ENCODE assay signal across 20 cellular contexts in genomic region chr2:61416871-61417645, GRCh38. TPM values are rescaled to one million over a fixed set of nuclear protein-coding genes. Genes with fewer than 3 reads are reported as not detected.
DNase-seq lines count a peak whose midpoint lies in the region; ATAC-seq, FAIRE-seq and TF ChIP-seq lines count a peak whose summit lies in the region.
"Had no signal": no experiment of that assay in that cellular context is flagged by ENCODE, and none has a peak within 500 bp of the region (broad histone marks: within the 10 kb centered on the region; RNA-seq: fewer than 3 reads in every experiment).

No MANE protein-coding gene starts in this region.

- no peak overlapping the region for H2AFZ ChIP-seq in HepG2 (ENCODE audit: low read length)
- H2AFZ ChIP-seq: GM23338 had no signal

- H4K20me1 ChIP-seq in HepG2 (ENCODE audit: insufficient read depth, low read length): peaks cover 17% of the 10 kb centered on the region

- H3K9ac ChIP-seq in HepG2 (ENCODE audit: insufficient read depth, low read depth, low read length): no peak overlapping the region
- H3K9ac ChIP-seq: BLaER1 had no signal

- peaks cover 2% of the 10 kb centered on the region for H3K36me3 Mint-ChIP-seq in chondrocyte (ENCODE audit: low read depth)
- H3K36me3 Mint-ChIP-seq: CD4-positive, CD25-positive, alpha-beta regulatory T cell had no signal

- H3K36me3 ChIP-seq in HepG2 (replicated peaks in 1 of 2; ENCODE audit: control insufficient read depth in 1 of 2, insufficient read depth in 2 of 2, low read length in 2 of 2) (peaks cover 10 to 26% of the 10 kb centered on the region in 2 experiments), right lobe of liver (no peaks in the 10 kb centered on the region)
- H3K36me3 ChIP-seq: HAP-1 had no signal

- in situ Hi-C loops in HepG2 (cut with HindIII; ENCODE audit: extremely low pct_ligation_motif_present, low pct_unique_long_range_greater_than_20kb): no loop called here

- H3K9me3 Mint-ChIP-seq in chondrocyte (ENCODE audit: low read depth): no peaks in the 10 kb centered on the region
- H3K9me3 Mint-ChIP-seq: CD8-positive, alpha-beta T cell; GM23338; HFFc6 had no signal

- no peak overlapping the region for H3K4me2 ChIP-seq in HepG2 (ENCODE audit: low read depth, low read length)
- H3K4me2 ChIP-seq: BLaER1, GM23338 had no signal

- TF ChIP-seq EP300 in HepG2 (IDR thresholded peaks at IDR 0.05; ENCODE audit: low read depth in 2 of 2, low read length in 2 of 2): no peak
- no peak for TF ChIP-seq EP300 in HepG2 (CRISPR knock-in tag; IDR thresholded peaks at IDR 0.05; ENCODE audit: borderline replicate concordance)

- peak overlapping the region; percentile 66 for H3K27ac Mint-ChIP-seq in chondrocyte (ENCODE audit: unreplicated experiment)
- H3K27ac Mint-ChIP-seq: B cell; CD4-positive, CD25-positive, alpha-beta regulatory T cell; CD8-positive, alpha-beta T cell; GM23338; HFFc6 had no signal

- H3K4me3 ChIP-seq in HepG2 (replicated peaks in 1 of 3; ENCODE audit: insufficient read depth in 1 of 3, low read depth in 2 of 3, low read length in 3 of 3): no peak overlapping the region
- H3K4me3 ChIP-seq in right lobe of liver: no peak overlapping the region
- H3K4me3 ChIP-seq: BLaER1, GM12878, GM23338, HAP-1 had no signal

- H3K79me2 ChIP-seq in HepG2 (ENCODE audit: insufficient read depth, low read length): peaks cover 57% of the 10 kb centered on the region

- H3K27ac ChIP-seq in HepG2 (ENCODE audit: extremely low read length, insufficient read depth, low read length) (no peak overlapping the region), right lobe of liver (no peak overlapping the region)
- H3K27ac ChIP-seq: BLaER1, C4-2B had no signal

- BruUV-seq in HepG2 (replicated peaks; lab: Mats Ljungman, UMichigan): no TSS peak

- no peaks in the 10 kb centered on the region for H3K27me3 Mint-ChIP-seq in chondrocyte (ENCODE audit: low read depth)
- H3K27me3 Mint-ChIP-seq: B cell; CD4-positive, CD25-positive, alpha-beta regulatory T cell had no signal

- WGBS in HepG2 (ENCODE audit: low lambda C conversion rate): over 99% methylated on average over 9 of the region's 9 CpGs
- 98% methylated on average over 8 of the region's 9 CpGs for WGBS in right lobe of liver (ENCODE audit: insufficient coverage, low coverage, low lambda C conversion rate, missing lambda C conversion rate)

- no peak for FAIRE-seq in HepG2 (lab: Jason Lieb, UNC)
- peak; percentile 9 for FAIRE-seq in GM12891 (lab: Jason Lieb, UNC)
- FAIRE-seq: GM12878, GM18507 had no signal

- no peak for TF ChIP-seq RAD21 in HepG2 (CRISPR knock-in tag; IDR thresholded peaks at IDR 0.05)

- no peak for ATAC-seq in HepG2
- no peak for ATAC-seq in right lobe of liver
- ATAC-seq in GM19351 (IDR thresholded peaks at IDR 0.05; ENCODE audit: unreplicated experiment): no peak
- ATAC-seq: CD8-positive, alpha-beta T cell; GM12878; GM23338 had no signal

- peaks cover 24% of the 10 kb centered on the region for H3K4me1 ChIP-seq in HepG2 (ENCODE audit: insufficient read depth, low read length)
- H3K4me1 ChIP-seq in right lobe of liver: peaks cover 0 to 22% (median 6%) of the 10 kb centered on the region in 4 donors
- H3K4me1 ChIP-seq: Caco-2, HAP-1 had no signal

- TF ChIP-seq CTCF in HepG2 (CRISPR knock-in tag; IDR thresholded peaks at IDR 0.05) (no peak), right lobe of liver (IDR thresholded peaks at IDR 0.05) (no peak), chondrocyte (IDR thresholded peaks at IDR 0.05) (no peak)

- H3K9me3 ChIP-seq in HepG2 (ENCODE audit: low read length) (no peaks in the 10 kb centered on the region), right lobe of liver (no peaks in the 10 kb centered on the region)
- H3K9me3 ChIP-seq: BLaER1, Caco-2, HAP-1 had no signal

- intact Hi-C loops in HepG2 (cut with micrococcal nuclease; ENCODE audit: unreplicated experiment) (no loop called here), right lobe of liver (cut with DNase I) (no loop called here)

- TF ChIP-seq POLR2A in HepG2 (IDR thresholded peaks at IDR 0.05; ENCODE audit: insufficient read depth in 1 of 2, low read depth in 2 of 2, low read length in 2 of 2) (no peak), right lobe of liver (IDR thresholded peaks at IDR 0.05) (no peak), GM12891 (IDR thresholded peaks at IDR 0.05; ENCODE audit: low read depth, low read length) (no peak)

- H3K27me3 ChIP-seq in HepG2 (ENCODE audit: control insufficient read depth in 1 of 2, insufficient read depth in 2 of 2, low read length in 2 of 2): no peaks in the 10 kb centered on the region
- H3K27me3 ChIP-seq in right lobe of liver: no peaks in the 10 kb centered on the region
- H3K27me3 ChIP-seq: BLaER1 had no signal

- POLR2A ChIA-PET in HepG2 (lab: Yijun Ruan, JAX): no interaction called here

- CTCF ChIA-PET in HepG2 (lab: Yijun Ruan, JAX; ENCODE audit: low intra/inter-chr PET ratio, low total read pairs): no interaction called here

- no peak overlapping the region for H3K4me3 Mint-ChIP-seq in chondrocyte (ENCODE audit: unreplicated experiment)
- H3K4me3 Mint-ChIP-seq: B cell; CD4-positive, CD25-positive, alpha-beta regulatory T cell; CD8-positive, alpha-beta T cell; GM23338; HFFc6 had no signal

- peaks cover 51% of the 10 kb centered on the region for H3K4me1 Mint-ChIP-seq in chondrocyte (ENCODE audit: low read depth)

- DNase-seq in HepG2 (ENCODE audit: low spot score) (no peak), right lobe of liver (no peak), GM12891 (ENCODE audit: insufficient read length, low spot score) (no peak), chondrocyte (ENCODE audit: low spot score) (no peak)
- DNase-seq in activated T-cell treated with anti-CD3 and anti-CD28 coated beads, Interleukin-2, amount 50 U/mL, for 1 hour: no peak
- DNase-seq: Caco-2; CD4-positive, CD25-positive, alpha-beta regulatory T cell; CD8-positive, alpha-beta T cell; DMS153; DND-41; GDM1; HFFc6 had no signal

TF ChIP-seq in HepG2, 621 proteins besides CTCF, POLR2A, EP300 and RAD21 (continues in another document):
- TF ChIP-seq POGZ (CRISPR knock-in tag; IDR thresholded peaks at IDR 0.05) (no peak), CEBPB (IDR thresholded peaks at IDR 0.05; ENCODE audit: borderline replicate concordance, low read depth, low read length) (no peak), ZBTB1 (CRISPR knock-in tag; IDR thresholded peaks at IDR 0.05; ENCODE audit: borderline replicate concordance) (no peak), MAFK (conservative IDR thresholded peaks at IDR 0.05 in 1 of 2, IDR thresholded peaks at IDR 0.05 in 1 of 2; ENCODE audit: low read length in 2 of 2) (peak; percentile 60 to 74; a peak in 3 of 4 replicates), HES4 (CRISPR knock-in tag; IDR thresholded peaks at IDR 0.05; ENCODE audit: borderline replicate concordance) (no peak), GATAD1 (CRISPR knock-in tag; IDR thresholded peaks at IDR 0.05) (no peak)

TF ChIP-seq in GM12891, 5 proteins besides CTCF, POLR2A, EP300 and RAD21:
- TF ChIP-seq PAX5 (IDR thresholded peaks at IDR 0.05; ENCODE audit: insufficient read depth, low read length, severe bottlenecking) (no peak), POU2F2 (IDR thresholded peaks at IDR 0.05; ENCODE audit: low read depth, low read length) (no peak), POLR2AphosphoS5 (IDR thresholded peaks at IDR 0.05; ENCODE audit: low read depth, low read length) (no peak), SPI1 (IDR thresholded peaks at IDR 0.05; ENCODE audit: low read depth, low read length) (no peak), TAF1 (IDR thresholded peaks at IDR 0.05; ENCODE audit: low read depth, low read length) (no peak)

RNA-seq across cellular contexts. Expression of gene USP34, which starts 53.8 kb away (rescaled TPM):
- 100 and 155 TPM in 2 replicates for total RNA-seq in HepG2 (2016; rRNA removed; fragmentation: Illumina TruSeq; extraction: Trizol)
- 43.5 and 56.3 TPM in 2 replicates for total RNA-seq in HepG2 (2016; cell fraction: cytosol; rRNA removed; fragmentation: Illumina TruSeq; extraction: Trizol; ENCODE audit: low read depth)
- total RNA-seq in HepG2 (2016; cell fraction: insoluble cytoplasmic fraction; rRNA removed; fragmentation: Illumina TruSeq; extraction: Trizol): 93.9 and 148 TPM in 2 replicates
- 37.1 and 44.6 TPM in 2 replicates for total RNA-seq in HepG2 (2016; cell fraction: membrane; rRNA removed; fragmentation: Illumina TruSeq; extraction: Trizol)
- 155 and 174 TPM in 2 replicates for total RNA-seq in HepG2 (2016; cell fraction: nucleus; rRNA removed; fragmentation: Illumina TruSeq; extraction: Trizol)
- 79.9 and 99.2 TPM in 2 replicates for polyA plus RNA-seq in HepG2 (2011; rRNA removed)
- 38.9 and 63.9 TPM in 2 replicates for polyA plus RNA-seq in HepG2 (2011; cell fraction: cytosol; rRNA removed)
- polyA plus RNA-seq in HepG2 (2011; cell fraction: nucleus; rRNA removed): 110 and 113 TPM in 2 replicates
- polyA plus RNA-seq in HepG2 (2012): 88.4 and 89.7 TPM in 2 replicates
- polyA plus RNA-seq in HepG2 (2016; cell fraction: cytosol; fragmentation: Illumina TruSeq; extraction: Trizol; ENCODE audit: low read depth): 4.3 and 5.9 TPM in 2 replicates
- 126 and 130 TPM in 2 replicates for polyA plus RNA-seq in HepG2 (2016; cell fraction: insoluble cytoplasmic fraction; fragmentation: Illumina TruSeq; extraction: Trizol; ENCODE audit: low read depth)
- 13.7 and 17.5 TPM in 2 replicates for polyA plus RNA-seq in HepG2 (2016; cell fraction: membrane; fragmentation: Illumina TruSeq; extraction: Trizol; ENCODE audit: low read depth)
- polyA plus RNA-seq in HepG2 (2016; cell fraction: nucleus; fragmentation: Illumina TruSeq; extraction: Trizol; ENCODE audit: insufficient read depth, low read depth): 191 and 219 TPM in 2 replicates
- polyA minus RNA-seq in HepG2 (2011; rRNA and poly(A)+ RNA removed; ENCODE audit: low replicate concordance): 132 and 183 TPM in 2 replicates
- polyA minus RNA-seq in HepG2 (2011; cell fraction: cytosol; rRNA and poly(A)+ RNA removed): 93.0 and 99.9 TPM in 2 replicates
- 468 and 469 TPM in 2 replicates for polyA minus RNA-seq in HepG2 (2011; cell fraction: nucleus; rRNA and poly(A)+ RNA removed)
- 10 to 100 TPM; 33.3 to 57.1 (median 41.5) TPM for total RNA-seq in right lobe of liver
- polyA plus RNA-seq in GM12891 (2012; ENCODE audit: low read depth, missing spikeins): 37.2 TPM
- total RNA-seq in chondrocyte: 104 to 129 TPM (median 104 TPM) in 3 replicates
